Comparison of ENCODE assay signal across 25 cellular contexts in genomic region chr7:34019431-34019830, GRCh38.
DNase-seq lines count a peak whose midpoint lies in the region; ATAC-seq and TF ChIP-seq lines count a peak whose summit lies in the region.
"Had no signal": no experiment of that assay in that cellular context is flagged by ENCODE, and none has a peak within 500 bp of the region (broad histone marks: within the 10 kb centered on the region; RNA-seq: fewer than 3 reads in every experiment).

No MANE protein-coding gene starts in this region.

- H3K36me3 Mint-ChIP-seq in activated T-helper 2 cell treated with anti-CD3 and anti-CD28 coated beads, Interferon-gamma antibody, Interleukin-2, Interleukin-4, amounts not matched to agents 10 μg/mL and 5 μg/mL and 100 μg/mL, durations not matched to agents 14 hours and 24 hours and 36 hours (ENCODE audit: low read depth) = no peaks in the 10 kb centered on the region
- H3K36me3 Mint-ChIP-seq: naive thymus-derived CD8-positive, alpha-beta T cell had no signal

- H3K27ac ChIP-seq in cardiac muscle cell (peak overlapping the region; percentile 73), upper lobe of right lung (no peak overlapping the region)
- H3K27ac ChIP-seq: PC-9, thyroid gland, WERI-Rb-1 had no signal

- DNase-seq in cardiac muscle cell (ENCODE audit: low read depth in 1 of 2, low spot score in 1 of 2) = no peak
- DNase-seq in Right ventricle myocardium inferior (ENCODE audit: missing footprints) = no peak
- peak; percentile 50 for DNase-seq in NCI-H345 treated with DMSO at 0.1 percent for 48 hours (lab: John Stamatoyannopoulos, UW; ENCODE audit: unreplicated experiment)
- peak; percentile 66 for DNase-seq in fibroblast of mammary gland (ENCODE audit: low read depth)
- DNase-seq in upper lobe of right lung = peak; percentile 72
- DNase-seq in hypothalamus (lab: John Stamatoyannopoulos, UW) = no peak
- no peak for DNase-seq in NCI-H2227 (lab: John Stamatoyannopoulos, UW; ENCODE audit: unreplicated experiment)
- DNase-seq in activated T-helper 2 cell treated with anti-CD3 and anti-CD28 coated beads, Interferon-gamma antibody, Interleukin-2, Interleukin-4, amounts not matched to agents 10 μg/mL and 5 μg/mL and 100 μg/mL, durations not matched to agents 14 hours and 24 hours and 36 hours (ENCODE audit: low spot score) = no peak
- DNase-seq: activated CD4-positive, alpha-beta T cell treated with anti-CD3 and anti-CD28 coated beads for 48 hours; activated gamma-delta T cell treated with Interleukin-2 at 50 U/mL for 16 hours; activated T-cell treated with anti-CD3 and anti-CD28 coated beads, Interleukin-2, amount 50 U/mL, for 1 hour; dermis blood vessel endothelial cell; GDM1; islet precursor cell; left ventricle myocardium superior; midbrain; naive thymus-derived CD8-positive, alpha-beta T cell; NCI-H1694 treated with DMSO at 0.1 percent for 48 hours; NCI-H446 treated with DMSO at 0.1 percent for 48 hours; PC-9; Right ventricle myocardium superior; small intestine; stimulated activated naive CD8-positive, alpha-beta T cell treated with anti-CD3 and anti-CD28 coated beads, Interleukin-15, amount 100 ng/mL, for 72 hours; thyroid gland; WERI-Rb-1 had no signal

- no peak overlapping the region for H3K4me3 ChIP-seq in cardiac muscle cell
- no peak overlapping the region for H3K4me3 ChIP-seq in fibroblast of mammary gland (ENCODE audit: control insufficient read depth, low read depth, low read length)
- no peak overlapping the region for H3K4me3 ChIP-seq in upper lobe of right lung
- H3K4me3 ChIP-seq: PC-9, thyroid gland had no signal

- intact Hi-C loops in Right ventricle myocardium inferior (cut with DNase I) = no loop called here
- intact Hi-C loops in upper lobe of right lung (cut with DNase I) = no loop called here
- intact Hi-C loops in activated T-helper 2 cell treated with anti-CD3 and anti-CD28 coated beads, Interferon-gamma antibody, Interleukin-2, Interleukin-4, amounts not matched to agents 10 μg/mL and 5 μg/mL and 100 μg/mL, durations not matched to agents 14 hours and 24 hours and 36 hours (cut with micrococcal nuclease) = no loop called here

- H3K36me3 ChIP-seq in cardiac muscle cell (peaks cover 7% of the 10 kb centered on the region), upper lobe of right lung (no peaks in the 10 kb centered on the region)
- H3K36me3 ChIP-seq: thyroid gland, WERI-Rb-1 had no signal

- H3K27me3 Mint-ChIP-seq in activated T-helper 2 cell treated with anti-CD3 and anti-CD28 coated beads, Interferon-gamma antibody, Interleukin-2, Interleukin-4, amounts not matched to agents 10 μg/mL and 5 μg/mL and 100 μg/mL, durations not matched to agents 14 hours and 24 hours and 36 hours (ENCODE audit: low read depth) = no peaks in the 10 kb centered on the region

- H3K27ac Mint-ChIP-seq in activated T-helper 2 cell treated with anti-CD3 and anti-CD28 coated beads, Interferon-gamma antibody, Interleukin-2, Interleukin-4, amounts not matched to agents 10 μg/mL and 5 μg/mL and 100 μg/mL, durations not matched to agents 14 hours and 24 hours and 36 hours = no peak overlapping the region
- H3K27ac Mint-ChIP-seq: naive thymus-derived CD8-positive, alpha-beta T cell; stimulated activated naive CD8-positive, alpha-beta T cell treated with anti-CD3 and anti-CD28 coated beads, Interleukin-15, amount 100 ng/mL, for 72 hours had no signal

- H3K4me1 ChIP-seq in cardiac muscle cell (ENCODE audit: low read depth) (peaks cover 13% of the 10 kb centered on the region), upper lobe of right lung (no peaks in the 10 kb centered on the region)
- H3K4me1 ChIP-seq: thyroid gland had no signal

- H3K4me3 Mint-ChIP-seq in activated T-helper 2 cell treated with anti-CD3 and anti-CD28 coated beads, Interferon-gamma antibody, Interleukin-2, Interleukin-4, amounts not matched to agents 10 μg/mL and 5 μg/mL and 100 μg/mL, durations not matched to agents 14 hours and 24 hours and 36 hours (ENCODE audit: low read depth) = no peak overlapping the region
- H3K4me3 Mint-ChIP-seq: naive thymus-derived CD8-positive, alpha-beta T cell; stimulated activated naive CD8-positive, alpha-beta T cell treated with anti-CD3 and anti-CD28 coated beads, Interleukin-15, amount 100 ng/mL, for 72 hours had no signal

- no peaks in the 10 kb centered on the region for H3K9me3 Mint-ChIP-seq in activated T-helper 2 cell treated with anti-CD3 and anti-CD28 coated beads, Interferon-gamma antibody, Interleukin-2, Interleukin-4, amounts not matched to agents 10 μg/mL and 5 μg/mL and 100 μg/mL, durations not matched to agents 14 hours and 24 hours and 36 hours
- H3K9me3 Mint-ChIP-seq: stimulated activated naive CD8-positive, alpha-beta T cell treated with anti-CD3 and anti-CD28 coated beads, Interleukin-15, amount 100 ng/mL, for 72 hours had no signal

- ATAC-seq in Right ventricle myocardium inferior (no peak), upper lobe of right lung (peak; percentile 97)
- ATAC-seq: left ventricle myocardium superior; naive thymus-derived CD8-positive, alpha-beta T cell; stimulated activated naive CD8-positive, alpha-beta T cell treated with anti-CD3 and anti-CD28 coated beads, Interleukin-15, amount 100 ng/mL, for 72 hours had no signal

- no peaks in the 10 kb centered on the region for H3K9me3 ChIP-seq in cardiac muscle cell (ENCODE audit: low read depth)
- no peaks in the 10 kb centered on the region for H3K9me3 ChIP-seq in upper lobe of right lung
- H3K9me3 ChIP-seq: thyroid gland had no signal

- H3K4me1 Mint-ChIP-seq in activated T-helper 2 cell treated with anti-CD3 and anti-CD28 coated beads, Interferon-gamma antibody, Interleukin-2, Interleukin-4, amounts not matched to agents 10 μg/mL and 5 μg/mL and 100 μg/mL, durations not matched to agents 14 hours and 24 hours and 36 hours (ENCODE audit: low read depth) = no peaks in the 10 kb centered on the region
- H3K4me1 Mint-ChIP-seq: naive thymus-derived CD8-positive, alpha-beta T cell; stimulated activated naive CD8-positive, alpha-beta T cell treated with anti-CD3 and anti-CD28 coated beads, Interleukin-15, amount 100 ng/mL, for 72 hours had no signal

- TF ChIP-seq CTCF in cardiac muscle cell (IDR thresholded peaks at IDR 0.05; ENCODE audit: low read depth, low read length) (no peak), fibroblast of mammary gland (conservative IDR thresholded peaks at IDR 0.05; ENCODE audit: control insufficient read depth, insufficient read depth, low read depth, low read length) (no peak), upper lobe of right lung (IDR thresholded peaks at IDR 0.05) (no peak)

- H3K27me3 ChIP-seq in cardiac muscle cell (no peaks in the 10 kb centered on the region), upper lobe of right lung (no peaks in the 10 kb centered on the region)
- H3K27me3 ChIP-seq: thyroid gland had no signal

Comparison
In these comparisons a context has a peak if more than half of its experiments do, and no peak if none do; other contexts are left out.
1. DNase-seq: peak in NCI-H345 treated with DMSO at 0.1 percent for 48 hours (single experiment), fibroblast of mammary gland (single experiment) and upper lobe of right lung (single experiment); none in cardiac muscle cell (0 of 2), Right ventricle myocardium inferior (single experiment), hypothalamus (0 of 51), NCI-H2227 (single experiment) and activated T-helper 2 cell treated with anti-CD3 and anti-CD28 coated beads, Interferon-gamma antibody, Interleukin-2, Interleukin-4, amounts not matched to agents 10 μg/mL and 5 μg/mL and 100 μg/mL, durations not matched to agents 14 hours and 24 hours and 36 hours (single experiment).